ENCODE assay signal across 8 cellular contexts in genomic region chr2:105144128-105144940, GRCh38.
DNase-seq lines count a peak whose midpoint lies in the region; ATAC-seq, FAIRE-seq and TF ChIP-seq lines count a peak whose summit lies in the region.

No MANE protein-coding gene starts in this region.

- H3K4me2 ChIP-seq in endothelial cell of umbilical vein (ENCODE audit: insufficient read depth, low read length) (no peak overlapping the region), skeletal muscle satellite cell (ENCODE audit: low read length) (peak overlapping the region; percentile 68), OCI-LY7 (ENCODE audit: low read length) (no peak overlapping the region)

- CTCF ChIA-PET in endothelial cell of umbilical vein (lab: Charles Lee): no interaction called here
- CTCF ChIA-PET in OCI-LY7 (lab: Charles Lee; ENCODE audit: unreplicated experiment): no interaction called here

- no peak for TF ChIP-seq POLR2A in endothelial cell of umbilical vein (IDR thresholded peaks at IDR 0.05; ENCODE audit: low read depth, low read length)

- peaks cover 1% of the 10 kb centered on the region for H3K36me3 Mint-ChIP-seq in IgD-negative memory B cell

- no peaks in the 10 kb centered on the region for H3K9me2 ChIP-seq in OCI-LY7 (ENCODE audit: insufficient read depth, low read length)

- H3K27me3 Mint-ChIP-seq in IgD-negative memory B cell: peaks cover 9% of the 10 kb centered on the region

- H3K4me1 ChIP-seq in endothelial cell of umbilical vein (ENCODE audit: control insufficient read depth, extremely low read depth, insufficient read depth, low read length): no peaks in the 10 kb centered on the region
- H3K4me1 ChIP-seq in skeletal muscle satellite cell (ENCODE audit: control insufficient read depth, insufficient read depth, low read length): no peaks in the 10 kb centered on the region
- H3K4me1 ChIP-seq in OCI-LY7 (ENCODE audit: insufficient read depth, low read length, poor library complexity, severe bottlenecking): no peaks in the 10 kb centered on the region

- intact Hi-C loops in endothelial cell of umbilical vein (cut with micrococcal nuclease): loop anchor here (5.0 kb wide), 1 partner anchor 33 kb away; no protein-coding TSS in a partner anchor
- intact Hi-C loops in OCI-LY7 (cut with micrococcal nuclease; ENCODE audit: unreplicated experiment): no loop called here

- H3K4me1 Mint-ChIP-seq in IgD-negative memory B cell: peaks cover 12 to 20% (median 16%) of the 10 kb centered on the region in 3 donors

- DNase-seq in NCI-H748 (lab: John Stamatoyannopoulos, UW; ENCODE audit: unreplicated experiment): peak; percentile 27
- DNase-seq in NCI-H748 treated with DMSO at 0.1 percent for 48 hours (lab: John Stamatoyannopoulos, UW): no peak
- no peak for DNase-seq in endothelial cell of umbilical vein (ENCODE audit: low read depth, low spot score)
- DNase-seq in OCI-LY7 (ENCODE audit: low spot score): no peak
- DNase-seq in stimulated activated CD4-positive, alpha-beta T cell treated with anti-CD3 and anti-CD28 coated beads, Interleukin-2, amount 100 ng/mL, for 24 hours: no peak

- no peak for FAIRE-seq in endothelial cell of umbilical vein (lab: Jason Lieb, UNC)

- peak overlapping the region; percentile 91 to 95 (median 94) for H3K4me3 Mint-ChIP-seq in IgD-negative memory B cell

- H3K27me3 ChIP-seq in endothelial cell of umbilical vein (ENCODE audit: control insufficient read depth in 2 of 2, insufficient read depth in 2 of 2, low read length in 2 of 2) (peaks cover 23 to 45% of the 10 kb centered on the region in 2 experiments), skeletal muscle satellite cell (ENCODE audit: control insufficient read depth, insufficient read depth, low read length) (peaks cover 58% of the 10 kb centered on the region)

- no peak overlapping the region for H3K27ac ChIP-seq in endothelial cell of umbilical vein (ENCODE audit: insufficient read depth, low read depth, low read length)
- H3K27ac ChIP-seq in OCI-LY7 (ENCODE audit: low read depth, low read length, poor library complexity, severe bottlenecking): no peak overlapping the region

- H3K79me2 ChIP-seq in endothelial cell of umbilical vein (ENCODE audit: control insufficient read depth, insufficient read depth, low read length): no peaks in the 10 kb centered on the region
- no peaks in the 10 kb centered on the region for H3K79me2 ChIP-seq in OCI-LY7 (ENCODE audit: insufficient read depth, low read depth, low read length)

- no peaks in the 10 kb centered on the region for H3K9me1 ChIP-seq in endothelial cell of umbilical vein (replicated peaks; ENCODE audit: control insufficient read depth, extremely low read depth, insufficient read depth, low read length)

- peak overlapping the region in 2 of 3 donors; percentile 51 to 71 for H3K27ac Mint-ChIP-seq in IgD-negative memory B cell

- no TSS peak for BruUV-seq in endothelial cell of umbilical vein (replicated peaks; lab: Mats Ljungman, UMichigan)
- BruUV-seq in OCI-LY7 (replicated peaks; lab: Mats Ljungman, UMichigan): no TSS peak

- H3K36me3 ChIP-seq in endothelial cell of umbilical vein (ENCODE audit: control insufficient read depth in 2 of 2, extremely low read depth in 1 of 2, insufficient read depth in 2 of 2, low read length in 2 of 2): no peaks in the 10 kb centered on the region
- H3K36me3 ChIP-seq in skeletal muscle satellite cell (ENCODE audit: insufficient read depth, low read length): no peaks in the 10 kb centered on the region
- no peaks in the 10 kb centered on the region for H3K36me3 ChIP-seq in OCI-LY7 (ENCODE audit: insufficient read depth, low read length)

- no peak overlapping the region for H3K4me3 ChIP-seq in endothelial cell of umbilical vein (replicated peaks in 1 of 3; ENCODE audit: insufficient read depth in 1 of 3, low read depth in 1 of 3, low read length in 3 of 3)
- H3K4me3 ChIP-seq in skeletal muscle satellite cell (ENCODE audit: low read length): no peak overlapping the region
- H3K4me3 ChIP-seq in OCI-LY7 (ENCODE audit: low read depth, low read length, poor library complexity, severe bottlenecking): no peak overlapping the region

- POLR2A ChIA-PET in endothelial cell of umbilical vein (lab: Charles Lee) (no interaction called here), OCI-LY7 (lab: Charles Lee) (interaction anchor here (0.6 to 0.7 kb wide), 2 partner anchors 57 to 88 kb away, joined by 3 to 6 read pairs; no protein-coding TSS in a partner anchor)

- H3K9me3 Mint-ChIP-seq in IgD-negative memory B cell: no peaks in the 10 kb centered on the region

- H3K9ac ChIP-seq in endothelial cell of umbilical vein (replicated peaks; ENCODE audit: extremely low read depth, insufficient read depth, low read length) (no peak overlapping the region), skeletal muscle satellite cell (ENCODE audit: low read depth, low read length) (no peak overlapping the region)

- TF ChIP-seq CTCF in endothelial cell of umbilical vein (IDR thresholded peaks at IDR 0.05; ENCODE audit: extremely low read depth in 1 of 2, insufficient read depth in 1 of 2, low read depth in 1 of 2, low read length in 2 of 2) (no peak), OCI-LY7 (conservative IDR thresholded peaks at IDR 0.05; ENCODE audit: low read length) (no peak)

- no peaks in the 10 kb centered on the region for H3K9me3 ChIP-seq in endothelial cell of umbilical vein (replicated peaks; ENCODE audit: control insufficient read depth, insufficient read depth, low read length)
- no peaks in the 10 kb centered on the region for H3K9me3 ChIP-seq in skeletal muscle satellite cell (replicated peaks; ENCODE audit: low read length)
- no peaks in the 10 kb centered on the region for H3K9me3 ChIP-seq in OCI-LY7 (ENCODE audit: low read length)

- H4K20me1 ChIP-seq in endothelial cell of umbilical vein (replicated peaks; ENCODE audit: control insufficient read depth, extremely low read depth, insufficient read depth, low read length) (no peaks in the 10 kb centered on the region), OCI-LY7 (ENCODE audit: insufficient read depth, low read length) (no peaks in the 10 kb centered on the region)

- no peak for ATAC-seq in GM18858 (IDR thresholded peaks at IDR 0.05; ENCODE audit: unreplicated experiment)

- H2AFZ ChIP-seq in endothelial cell of umbilical vein (ENCODE audit: low read depth, low read length): no peak overlapping the region
- no peak overlapping the region for H2AFZ ChIP-seq in OCI-LY7 (ENCODE audit: low read length)

- dilution Hi-C loops in endothelial cell of umbilical vein (cut with MboI; ENCODE audit: extremely low pct_ligation_motif_present, low sequenced_read_pairs): no loop called here

TF ChIP-seq in endothelial cell of umbilical vein, 7 proteins besides CTCF, POLR2A, EP300 and RAD21:
- TF ChIP-seq POLR2AphosphoS5 (IDR thresholded peaks at IDR 0.05; ENCODE audit: insufficient read depth, low read depth, low read length) (no peak), MAX (IDR thresholded peaks at IDR 0.05; ENCODE audit: insufficient read depth, insufficient read length) (no peak), EZH2 (IDR thresholded peaks at IDR 0.05; ENCODE audit: borderline replicate concordance, low read depth, low read length, severe bottlenecking) (peak; percentile 71)
